In the genomic region with DNA sequence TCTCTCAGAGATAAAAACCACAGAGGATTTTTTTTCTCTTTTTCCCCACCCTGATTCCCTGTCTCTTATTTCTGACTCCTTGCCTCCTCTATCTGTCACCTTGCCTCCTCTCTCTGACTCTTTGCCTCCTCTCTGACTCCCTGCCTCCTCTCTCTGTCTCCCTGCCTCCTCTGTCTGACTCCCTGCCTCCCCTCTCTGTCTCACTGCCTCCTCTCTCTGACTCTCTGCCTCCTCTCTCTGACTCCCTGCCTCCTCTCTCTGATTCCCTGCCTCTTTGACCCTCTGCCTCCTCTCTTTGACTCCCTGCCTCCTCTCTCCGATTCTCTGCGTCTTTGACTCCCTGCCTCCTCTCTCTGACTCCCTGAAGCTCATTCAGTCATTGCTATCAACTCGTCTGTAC, we compare ENCODE assay signal across 3 cellular contexts.
TF ChIP-seq lines count a peak whose summit lies in the region.

No MANE protein-coding gene starts in this region.

TF ChIP-seq in A549, 52 proteins besides CTCF, POLR2A, EP300 and RAD21:
- TF ChIP-seq HEYL (CRISPR knock-in tag; IDR thresholded peaks at IDR 0.05), result no peak
- peak; percentile 70 for TF ChIP-seq ZFP36 (IDR thresholded peaks at IDR 0.05; ENCODE audit: borderline replicate concordance, partially characterized antibody)
TF ChIP-seq in A549: peak in this region for 1.

TF ChIP-seq in HEK293, 187 proteins besides CTCF, POLR2A, EP300 and RAD21:
- TF ChIP-seq, protein P1, sequence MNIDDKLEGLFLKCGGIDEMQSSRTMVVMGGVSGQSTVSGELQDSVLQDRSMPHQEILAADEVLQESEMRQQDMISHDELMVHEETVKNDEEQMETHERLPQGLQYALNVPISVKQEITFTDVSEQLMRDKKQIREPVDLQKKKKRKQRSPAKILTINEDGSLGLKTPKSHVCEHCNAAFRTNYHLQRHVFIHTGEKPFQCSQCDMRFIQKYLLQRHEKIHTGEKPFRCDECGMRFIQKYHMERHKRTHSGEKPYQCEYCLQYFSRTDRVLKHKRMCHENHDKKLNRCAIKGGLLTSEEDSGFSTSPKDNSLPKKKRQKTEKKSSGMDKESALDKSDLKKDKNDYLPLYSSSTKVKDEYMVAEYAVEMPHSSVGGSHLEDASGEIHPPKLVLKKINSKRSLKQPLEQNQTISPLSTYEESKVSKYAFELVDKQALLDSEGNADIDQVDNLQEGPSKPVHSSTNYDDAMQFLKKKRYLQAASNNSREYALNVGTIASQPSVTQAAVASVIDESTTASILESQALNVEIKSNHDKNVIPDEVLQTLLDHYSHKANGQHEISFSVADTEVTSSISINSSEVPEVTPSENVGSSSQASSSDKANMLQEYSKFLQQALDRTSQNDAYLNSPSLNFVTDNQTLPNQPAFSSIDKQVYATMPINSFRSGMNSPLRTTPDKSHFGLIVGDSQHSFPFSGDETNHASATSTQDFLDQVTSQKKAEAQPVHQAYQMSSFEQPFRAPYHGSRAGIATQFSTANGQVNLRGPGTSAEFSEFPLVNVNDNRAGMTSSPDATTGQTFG (tag by site-specific recombination; IDR thresholded peaks at IDR 0.05; ENCODE audit: borderline replicate concordance), result no peak
- no peak for TF ChIP-seq ZFP37 (tag by site-specific recombination; IDR thresholded peaks at IDR 0.05)
- TF ChIP-seq ZNF214 (tag by site-specific recombination; IDR thresholded peaks at IDR 0.05; ENCODE audit: borderline replicate concordance), result no peak
- no peak for TF ChIP-seq ZNF677 (tag by site-specific recombination; IDR thresholded peaks at IDR 0.05)
- TF ChIP-seq, protein P2, sequence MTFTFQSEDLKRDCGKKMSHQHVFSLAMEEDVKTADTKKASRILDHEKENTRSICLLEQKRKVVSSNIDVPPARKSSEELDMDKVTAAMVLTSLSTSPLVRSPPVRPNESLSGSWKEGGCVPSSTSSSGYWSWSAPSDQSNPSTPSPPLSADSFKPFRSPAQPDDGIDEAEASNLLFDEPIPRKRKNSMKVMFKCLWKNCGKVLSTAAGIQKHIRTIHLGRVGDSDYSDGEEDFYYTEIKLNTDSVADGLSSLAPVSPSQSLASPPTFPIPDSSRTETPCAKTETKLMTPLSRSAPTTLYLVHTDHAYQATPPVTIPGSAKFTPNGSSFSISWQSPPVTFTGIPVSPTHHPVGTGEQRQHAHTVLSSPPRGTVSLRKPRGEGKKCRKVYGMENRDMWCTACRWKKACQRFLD (tag by site-specific recombination; IDR thresholded peaks at IDR 0.05), result no peak
- TF ChIP-seq ZNF354C (tag by site-specific recombination; IDR thresholded peaks at IDR 0.05; ENCODE audit: borderline replicate concordance, low read depth), result no peak
- TF ChIP-seq, protein P3, sequence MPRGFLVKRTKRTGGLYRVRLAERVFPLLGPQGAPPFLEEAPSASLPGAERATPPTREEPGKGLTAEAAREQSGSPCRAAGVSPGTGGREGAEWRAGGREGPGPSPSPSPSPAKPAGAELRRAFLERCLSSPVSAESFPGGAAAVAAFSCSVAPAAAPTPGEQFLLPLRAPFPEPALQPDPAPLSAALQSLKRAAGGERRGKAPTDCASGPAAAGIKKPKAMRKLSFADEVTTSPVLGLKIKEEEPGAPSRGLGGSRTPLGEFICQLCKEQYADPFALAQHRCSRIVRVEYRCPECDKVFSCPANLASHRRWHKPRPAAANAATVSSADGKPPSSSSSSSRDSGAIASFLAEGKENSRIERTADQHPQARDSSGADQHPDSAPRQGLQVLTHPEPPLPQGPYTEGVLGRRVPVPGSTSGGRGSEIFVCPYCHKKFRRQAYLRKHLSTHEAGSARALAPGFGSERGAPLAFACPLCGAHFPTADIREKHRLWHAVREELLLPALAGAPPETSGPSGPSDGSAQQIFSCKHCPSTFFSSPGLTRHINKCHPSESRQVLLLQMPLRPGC (tag by site-specific recombination; IDR thresholded peaks at IDR 0.05), result no peak
- TF ChIP-seq WT1 (tag by site-specific recombination; IDR thresholded peaks at IDR 0.05), result peak; percentile 54; the same call in 1 of the 2 replicates

TF ChIP-seq in H1, 55 proteins besides CTCF, POLR2A, EP300 and RAD21:
- TF ChIP-seq SAP30 (IDR thresholded peaks at IDR 0.05; ENCODE audit: insufficient read depth, insufficient replicate concordance, low read length) (no peak), SRF (IDR thresholded peaks at IDR 0.05; ENCODE audit: low read depth, low read length) (no peak), KDM4A (IDR thresholded peaks at IDR 0.05; ENCODE audit: low read depth, low read length, severe bottlenecking) (no peak), NANOG (IDR thresholded peaks at IDR 0.05; ENCODE audit: insufficient read depth, low read depth, low read length, poor library complexity, severe bottlenecking) (no peak), POLR2AphosphoS5 (IDR thresholded peaks at IDR 0.05; ENCODE audit: low read depth, low read length) (no peak), FOSL1 (IDR thresholded peaks at IDR 0.05; ENCODE audit: insufficient read depth, low read depth, low read length) (no peak), ASH2L (IDR thresholded peaks at IDR 0.05; ENCODE audit: low read length) (no peak), YY1 (IDR thresholded peaks at IDR 0.05; ENCODE audit: low read depth, low read length) (no peak), CREB1 (IDR thresholded peaks at IDR 0.05) (no peak), SP2 (IDR thresholded peaks at IDR 0.05; ENCODE audit: low read length) (no peak), SP4 (IDR thresholded peaks at IDR 0.05; ENCODE audit: low read length) (no peak), SUZ12 (IDR thresholded peaks at IDR 0.05; ENCODE audit: low read length) (no peak), EZH2 (IDR thresholded peaks at IDR 0.05; ENCODE audit: low read depth, low read length, severe bottlenecking) (no peak), SIN3A (conservative IDR thresholded peaks at IDR 0.05 in 1 of 2, IDR thresholded peaks at IDR 0.05 in 1 of 2; ENCODE audit: low read depth in 1 of 2, low read length in 2 of 2) (no peak), RXRA (IDR thresholded peaks at IDR 0.05; ENCODE audit: insufficient read depth, low read depth, low read length) (no peak)
- TF ChIP-seq, protein P4, sequence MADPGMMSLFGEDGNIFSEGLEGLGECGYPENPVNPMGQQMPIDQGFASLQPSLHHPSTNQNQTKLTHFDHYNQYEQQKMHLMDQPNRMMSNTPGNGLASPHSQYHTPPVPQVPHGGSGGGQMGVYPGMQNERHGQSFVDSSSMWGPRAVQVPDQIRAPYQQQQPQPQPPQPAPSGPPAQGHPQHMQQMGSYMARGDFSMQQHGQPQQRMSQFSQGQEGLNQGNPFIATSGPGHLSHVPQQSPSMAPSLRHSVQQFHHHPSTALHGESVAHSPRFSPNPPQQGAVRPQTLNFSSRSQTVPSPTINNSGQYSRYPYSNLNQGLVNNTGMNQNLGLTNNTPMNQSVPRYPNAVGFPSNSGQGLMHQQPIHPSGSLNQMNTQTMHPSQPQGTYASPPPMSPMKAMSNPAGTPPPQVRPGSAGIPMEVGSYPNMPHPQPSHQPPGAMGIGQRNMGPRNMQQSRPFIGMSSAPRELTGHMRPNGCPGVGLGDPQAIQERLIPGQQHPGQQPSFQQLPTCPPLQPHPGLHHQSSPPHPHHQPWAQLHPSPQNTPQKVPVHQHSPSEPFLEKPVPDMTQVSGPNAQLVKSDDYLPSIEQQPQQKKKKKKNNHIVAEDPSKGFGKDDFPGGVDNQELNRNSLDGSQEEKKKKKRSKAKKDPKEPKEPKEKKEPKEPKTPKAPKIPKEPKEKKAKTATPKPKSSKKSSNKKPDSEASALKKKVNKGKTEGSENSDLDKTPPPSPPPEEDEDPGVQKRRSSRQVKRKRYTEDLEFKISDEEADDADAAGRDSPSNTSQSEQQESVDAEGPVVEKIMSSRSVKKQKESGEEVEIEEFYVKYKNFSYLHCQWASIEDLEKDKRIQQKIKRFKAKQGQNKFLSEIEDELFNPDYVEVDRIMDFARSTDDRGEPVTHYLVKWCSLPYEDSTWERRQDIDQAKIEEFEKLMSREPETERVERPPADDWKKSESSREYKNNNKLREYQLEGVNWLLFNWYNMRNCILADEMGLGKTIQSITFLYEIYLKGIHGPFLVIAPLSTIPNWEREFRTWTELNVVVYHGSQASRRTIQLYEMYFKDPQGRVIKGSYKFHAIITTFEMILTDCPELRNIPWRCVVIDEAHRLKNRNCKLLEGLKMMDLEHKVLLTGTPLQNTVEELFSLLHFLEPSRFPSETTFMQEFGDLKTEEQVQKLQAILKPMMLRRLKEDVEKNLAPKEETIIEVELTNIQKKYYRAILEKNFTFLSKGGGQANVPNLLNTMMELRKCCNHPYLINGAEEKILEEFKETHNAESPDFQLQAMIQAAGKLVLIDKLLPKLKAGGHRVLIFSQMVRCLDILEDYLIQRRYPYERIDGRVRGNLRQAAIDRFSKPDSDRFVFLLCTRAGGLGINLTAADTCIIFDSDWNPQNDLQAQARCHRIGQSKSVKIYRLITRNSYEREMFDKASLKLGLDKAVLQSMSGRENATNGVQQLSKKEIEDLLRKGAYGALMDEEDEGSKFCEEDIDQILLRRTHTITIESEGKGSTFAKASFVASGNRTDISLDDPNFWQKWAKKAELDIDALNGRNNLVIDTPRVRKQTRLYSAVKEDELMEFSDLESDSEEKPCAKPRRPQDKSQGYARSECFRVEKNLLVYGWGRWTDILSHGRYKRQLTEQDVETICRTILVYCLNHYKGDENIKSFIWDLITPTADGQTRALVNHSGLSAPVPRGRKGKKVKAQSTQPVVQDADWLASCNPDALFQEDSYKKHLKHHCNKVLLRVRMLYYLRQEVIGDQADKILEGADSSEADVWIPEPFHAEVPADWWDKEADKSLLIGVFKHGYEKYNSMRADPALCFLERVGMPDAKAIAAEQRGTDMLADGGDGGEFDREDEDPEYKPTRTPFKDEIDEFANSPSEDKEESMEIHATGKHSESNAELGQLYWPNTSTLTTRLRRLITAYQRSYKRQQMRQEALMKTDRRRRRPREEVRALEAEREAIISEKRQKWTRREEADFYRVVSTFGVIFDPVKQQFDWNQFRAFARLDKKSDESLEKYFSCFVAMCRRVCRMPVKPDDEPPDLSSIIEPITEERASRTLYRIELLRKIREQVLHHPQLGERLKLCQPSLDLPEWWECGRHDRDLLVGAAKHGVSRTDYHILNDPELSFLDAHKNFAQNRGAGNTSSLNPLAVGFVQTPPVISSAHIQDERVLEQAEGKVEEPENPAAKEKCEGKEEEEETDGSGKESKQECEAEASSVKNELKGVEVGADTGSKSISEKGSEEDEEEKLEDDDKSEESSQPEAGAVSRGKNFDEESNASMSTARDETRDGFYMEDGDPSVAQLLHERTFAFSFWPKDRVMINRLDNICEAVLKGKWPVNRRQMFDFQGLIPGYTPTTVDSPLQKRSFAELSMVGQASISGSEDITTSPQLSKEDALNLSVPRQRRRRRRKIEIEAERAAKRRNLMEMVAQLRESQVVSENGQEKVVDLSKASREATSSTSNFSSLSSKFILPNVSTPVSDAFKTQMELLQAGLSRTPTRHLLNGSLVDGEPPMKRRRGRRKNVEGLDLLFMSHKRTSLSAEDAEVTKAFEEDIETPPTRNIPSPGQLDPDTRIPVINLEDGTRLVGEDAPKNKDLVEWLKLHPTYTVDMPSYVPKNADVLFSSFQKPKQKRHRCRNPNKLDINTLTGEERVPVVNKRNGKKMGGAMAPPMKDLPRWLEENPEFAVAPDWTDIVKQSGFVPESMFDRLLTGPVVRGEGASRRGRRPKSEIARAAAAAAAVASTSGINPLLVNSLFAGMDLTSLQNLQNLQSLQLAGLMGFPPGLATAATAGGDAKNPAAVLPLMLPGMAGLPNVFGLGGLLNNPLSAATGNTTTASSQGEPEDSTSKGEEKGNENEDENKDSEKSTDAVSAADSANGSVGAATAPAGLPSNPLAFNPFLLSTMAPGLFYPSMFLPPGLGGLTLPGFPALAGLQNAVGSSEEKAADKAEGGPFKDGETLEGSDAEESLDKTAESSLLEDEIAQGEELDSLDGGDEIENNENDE (IDR thresholded peaks at IDR 0.05; ENCODE audit: insufficient replicate concordance, low read length), result no peak
- TF ChIP-seq, protein P5, sequence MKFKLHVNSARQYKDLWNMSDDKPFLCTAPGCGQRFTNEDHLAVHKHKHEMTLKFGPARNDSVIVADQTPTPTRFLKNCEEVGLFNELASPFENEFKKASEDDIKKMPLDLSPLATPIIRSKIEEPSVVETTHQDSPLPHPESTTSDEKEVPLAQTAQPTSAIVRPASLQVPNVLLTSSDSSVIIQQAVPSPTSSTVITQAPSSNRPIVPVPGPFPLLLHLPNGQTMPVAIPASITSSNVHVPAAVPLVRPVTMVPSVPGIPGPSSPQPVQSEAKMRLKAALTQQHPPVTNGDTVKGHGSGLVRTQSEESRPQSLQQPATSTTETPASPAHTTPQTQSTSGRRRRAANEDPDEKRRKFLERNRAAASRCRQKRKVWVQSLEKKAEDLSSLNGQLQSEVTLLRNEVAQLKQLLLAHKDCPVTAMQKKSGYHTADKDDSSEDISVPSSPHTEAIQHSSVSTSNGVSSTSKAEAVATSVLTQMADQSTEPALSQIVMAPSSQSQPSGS (IDR thresholded peaks at IDR 0.05; ENCODE audit: low read length), result no peak
- TF ChIP-seq, protein P6, sequence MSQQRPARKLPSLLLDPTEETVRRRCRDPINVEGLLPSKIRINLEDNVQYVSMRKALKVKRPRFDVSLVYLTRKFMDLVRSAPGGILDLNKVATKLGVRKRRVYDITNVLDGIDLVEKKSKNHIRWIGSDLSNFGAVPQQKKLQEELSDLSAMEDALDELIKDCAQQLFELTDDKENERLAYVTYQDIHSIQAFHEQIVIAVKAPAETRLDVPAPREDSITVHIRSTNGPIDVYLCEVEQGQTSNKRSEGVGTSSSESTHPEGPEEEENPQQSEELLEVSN (IDR thresholded peaks at IDR 0.05), result no peak
- TF ChIP-seq, protein P7, sequence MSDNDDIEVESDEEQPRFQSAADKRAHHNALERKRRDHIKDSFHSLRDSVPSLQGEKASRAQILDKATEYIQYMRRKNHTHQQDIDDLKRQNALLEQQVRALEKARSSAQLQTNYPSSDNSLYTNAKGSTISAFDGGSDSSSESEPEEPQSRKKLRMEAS (IDR thresholded peaks at IDR 0.05), result no peak
